ENCODE assay signal across 9 cellular contexts in genomic region chr15:80455668-80456442, GRCh38. TPM values are rescaled to one million over a fixed set of nuclear protein-coding genes. Genes with fewer than 3 reads are reported as not detected.
DNase-seq lines count a peak whose midpoint lies in the region; ATAC-seq, FAIRE-seq and TF ChIP-seq lines count a peak whose summit lies in the region.
"Had no signal": no experiment of that assay in that cellular context is flagged by ENCODE, and none has a peak within 500 bp of the region (broad histone marks: within the 10 kb centered on the region; RNA-seq: fewer than 3 reads in every experiment).

No MANE protein-coding gene starts in this region.

- H3K4me3 Mint-ChIP-seq in CD4-positive, CD25-positive, alpha-beta regulatory T cell: no peak overlapping the region

- no peak for TF ChIP-seq POLR2A in H54 (IDR thresholded peaks at IDR 0.05; ENCODE audit: low read depth, low read length)

- no peak overlapping the region for H3K4me3 ChIP-seq in CD4-positive, CD25-positive, alpha-beta regulatory T cell (ENCODE audit: low read depth, low read length)
- H3K4me3 ChIP-seq in WERI-Rb-1 (ENCODE audit: low read depth, low read length): no peak overlapping the region

- H3K9me3 Mint-ChIP-seq in CD4-positive, CD25-positive, alpha-beta regulatory T cell: no peaks in the 10 kb centered on the region

- peak; percentile 85 for TF ChIP-seq CTCF in WERI-Rb-1 (IDR thresholded peaks at IDR 0.05; ENCODE audit: low read depth, low read length)

- no peaks in the 10 kb centered on the region for H3K27me3 ChIP-seq in CD4-positive, CD25-positive, alpha-beta regulatory T cell (ENCODE audit: control insufficient read depth, insufficient read depth, low read length)
- no peaks in the 10 kb centered on the region for H3K27me3 ChIP-seq in WERI-Rb-1 (ENCODE audit: insufficient read depth, low read depth, severe bottlenecking)

- H3K4me1 ChIP-seq in CD4-positive, CD25-positive, alpha-beta regulatory T cell (ENCODE audit: control insufficient read depth, insufficient read depth, low read length, poor library complexity, severe bottlenecking): no peaks in the 10 kb centered on the region

- H3K36me3 ChIP-seq in CD4-positive, CD25-positive, alpha-beta regulatory T cell (ENCODE audit: control insufficient read depth, insufficient read depth, low read length): no peaks in the 10 kb centered on the region
- H3K36me3 ChIP-seq in WERI-Rb-1: no peaks in the 10 kb centered on the region

- H3K27ac ChIP-seq in CD4-positive, CD25-positive, alpha-beta regulatory T cell (ENCODE audit: insufficient read depth, low read length, poor library complexity, severe bottlenecking): no peak overlapping the region
- no peak overlapping the region for H3K27ac ChIP-seq in WERI-Rb-1

- H3K27me3 Mint-ChIP-seq in CD4-positive, CD25-positive, alpha-beta regulatory T cell: peaks cover 4% of the 10 kb centered on the region

- peak; percentile 56 to 59 for ATAC-seq in CD4-positive, CD25-positive, alpha-beta regulatory T cell (ENCODE audit: low read depth in 2 of 2)
- no peak for ATAC-seq in HG02623 (IDR thresholded peaks at IDR 0.05; ENCODE audit: unreplicated experiment)

- H3K9me3 ChIP-seq in CD4-positive, CD25-positive, alpha-beta regulatory T cell (ENCODE audit: control insufficient read depth in 2 of 2, low read length in 2 of 2): no peaks in the 10 kb centered on the region
- H3K9me3 ChIP-seq in WERI-Rb-1 (ENCODE audit: severe bottlenecking): no peaks in the 10 kb centered on the region

- peak; percentile 22 to 78 (median 57) for DNase-seq in CD4-positive, CD25-positive, alpha-beta regulatory T cell
- DNase-seq in H54 (ENCODE audit: insufficient read length, low spot score) (peak; percentile 46), NCI-H2171 (lab: John Stamatoyannopoulos, UW) (peak; percentile 53), WERI-Rb-1 (peak; percentile 35), kidney tubule cell (ENCODE audit: low spot score) (peak; percentile 89)
- DNase-seq in central memory CD4-positive, alpha-beta T cell: peak; percentile 42
- peak; percentile 53 to 59 for DNase-seq in stimulated activated CD4-positive, alpha-beta T cell treated with anti-CD3 and anti-CD28 coated beads, Interleukin-2, amount 100 ng/mL, for 48 hours

- no peak overlapping the region for H3K27ac Mint-ChIP-seq in CD4-positive, CD25-positive, alpha-beta regulatory T cell

- no peaks in the 10 kb centered on the region for H3K36me3 Mint-ChIP-seq in CD4-positive, CD25-positive, alpha-beta regulatory T cell

- no peak for FAIRE-seq in H54 (lab: Jason Lieb, UNC)

- H3K4me1 Mint-ChIP-seq in CD4-positive, CD25-positive, alpha-beta regulatory T cell: peaks cover 0 to 4% (median 1%) of the 10 kb centered on the region in 4 donors

RNA-seq across cellular contexts. Expression of gene ARNT2, which starts 51.7 kb away (rescaled TPM):
- not detected for total RNA-seq in CD4-positive, CD25-positive, alpha-beta regulatory T cell
- not detected for polyA plus RNA-seq in CD4-positive, CD25-positive, alpha-beta regulatory T cell
- total RNA-seq: T-helper 1 cell treated with Interleukin-12 subunit alpha and Interleukin-12 subunit beta and Interleukin-4 antibody, amounts not matched to agents 30 ng/mL and 1 ng/mL, for 36 hours had no signal

Comparison
In these comparisons a context has a peak if more than half of its experiments do, and no peak if none do; other contexts are left out.
1. DNase-seq: peak in every context shown above with its lines; median percentile 89 in kidney tubule cell; 57 in CD4-positive, CD25-positive, alpha-beta regulatory T cell; 56 in stimulated activated CD4-positive, alpha-beta T cell treated with anti-CD3 and anti-CD28 coated beads, Interleukin-2, amount 100 ng/mL, for 48 hours; 53 in NCI-H2171; 46 in H54; 42 in central memory CD4-positive, alpha-beta T cell; 35 in WERI-Rb-1.